In genomic region chr10:71234970-71235681, GRCh38 we compare ENCODE assay signal across 10 cellular contexts. TPM values are rescaled to one million over a fixed set of nuclear protein-coding genes. Genes with fewer than 3 reads are reported as not detected.
DNase-seq lines count a peak whose midpoint lies in the region; ATAC-seq and TF ChIP-seq lines count a peak whose summit lies in the region.
"Had no signal": no experiment of that assay in that cellular context is flagged by ENCODE, and none has a peak within 500 bp of the region (broad histone marks: within the 10 kb centered on the region; RNA-seq: fewer than 3 reads in every experiment).

No MANE protein-coding gene starts in this region.

- H3K9me3 Mint-ChIP-seq in activated CD8-positive, alpha-beta T cell treated with anti-CD3 and anti-CD28 coated beads for 36 hours, result no peaks in the 10 kb centered on the region
- H3K9me3 Mint-ChIP-seq: activated naive CD4-positive, alpha-beta T cell treated with anti-CD3 and anti-CD28 coated beads, Interleukin-2, amount 50 U/mL, for 24 hours had no signal

- no peak for TF ChIP-seq POLR2A in right lobe of liver (IDR thresholded peaks at IDR 0.05)

- H3K9me3 ChIP-seq in right lobe of liver (no peaks in the 10 kb centered on the region), thoracic aorta (no peaks in the 10 kb centered on the region)

- H3K27ac ChIP-seq in right lobe of liver, result no peak overlapping the region
- peak overlapping the region; percentile 45 to 70 for H3K27ac ChIP-seq in thoracic aorta

- peak; percentile 56 to 66 (median 66) for ATAC-seq in right lobe of liver
- no peak for ATAC-seq in thoracic aorta (ENCODE audit: insufficient number of reproducible peaks, low FRiP score, low read depth)
- ATAC-seq in activated CD8-positive, alpha-beta T cell treated with anti-CD3 and anti-CD28 coated beads for 36 hours, result no peak

- peaks cover 0 to 6% (median 0%) of the 10 kb centered on the region in 4 donors for H3K4me1 ChIP-seq in right lobe of liver
- H3K4me1 ChIP-seq in thoracic aorta (ENCODE audit: control insufficient read depth in 1 of 2, low read depth in 2 of 2), result peaks cover 23 to 50% of the 10 kb centered on the region in 2 donors

- WGBS in right lobe of liver (ENCODE audit: insufficient coverage, low coverage, low lambda C conversion rate, missing lambda C conversion rate), result 58% methylated on average over 10 of the region's 16 CpGs

- TF ChIP-seq CTCF in choroid plexus epithelial cell (conservative IDR thresholded peaks at IDR 0.05; ENCODE audit: low read depth, low read length), result no peak
- TF ChIP-seq CTCF in right lobe of liver (IDR thresholded peaks at IDR 0.05), result no peak
- TF ChIP-seq CTCF in thoracic aorta (IDR thresholded peaks at IDR 0.05), result no peak
- no peak for TF ChIP-seq CTCF in activated CD8-positive, alpha-beta T cell treated with anti-CD3 and anti-CD28 coated beads for 36 hours (IDR thresholded peaks at IDR 0.05)

- H3K4me3 ChIP-seq in choroid plexus epithelial cell (ENCODE audit: low read depth, low read length), result no peak overlapping the region
- no peak overlapping the region for H3K4me3 ChIP-seq in right lobe of liver
- H3K4me3 ChIP-seq in thoracic aorta, result peak overlapping the region; percentile 37

- CTCF ChIA-PET in HEK293T (lab: Yijun Ruan, JAX), result interaction anchor here (1.1 to 1.3 kb wide), 2 partner anchors 20 to 332 kb away, joined by 4 read pairs; no protein-coding TSS in a partner anchor
- CTCF ChIA-PET in activated CD8-positive, alpha-beta T cell treated with anti-CD3 and anti-CD28 coated beads for 36 hours (lab: Charles Lee), result interaction anchor here (1.6 kb wide), 1 partner anchor 35 kb away, joined by 4 read pairs; no protein-coding TSS in a partner anchor

- H3K4me3 Mint-ChIP-seq in activated CD8-positive, alpha-beta T cell treated with anti-CD3 and anti-CD28 coated beads for 36 hours, result no peak overlapping the region
- H3K4me3 Mint-ChIP-seq: activated naive CD4-positive, alpha-beta T cell treated with anti-CD3 and anti-CD28 coated beads, Interleukin-2, amount 50 U/mL, for 24 hours had no signal

- no peaks in the 10 kb centered on the region for H3K4me1 Mint-ChIP-seq in activated CD8-positive, alpha-beta T cell treated with anti-CD3 and anti-CD28 coated beads for 36 hours (ENCODE audit: low read depth)
- H3K4me1 Mint-ChIP-seq: activated naive CD4-positive, alpha-beta T cell treated with anti-CD3 and anti-CD28 coated beads, Interleukin-2, amount 50 U/mL, for 24 hours had no signal

- POLR2A ChIA-PET in HEK293T (lab: Yijun Ruan, JAX), result interaction anchor here (0.9 to 2.1 kb wide), 6 partner anchors 19 to 33 kb away, joined by 4 to 11 read pairs (median 4); partner anchors contain the start of gene UNC5B
- POLR2A ChIA-PET in activated CD8-positive, alpha-beta T cell treated with anti-CD3 and anti-CD28 coated beads for 36 hours (lab: Charles Lee), result interaction anchor here (1.1 kb wide), 1 partner anchor 10 kb away, joined by 3 read pairs; no protein-coding TSS in a partner anchor

- H3K36me3 ChIP-seq in right lobe of liver (no peaks in the 10 kb centered on the region), thoracic aorta (no peaks in the 10 kb centered on the region)

- H3K27me3 ChIP-seq in right lobe of liver, result no peaks in the 10 kb centered on the region
- no peaks in the 10 kb centered on the region for H3K27me3 ChIP-seq in thoracic aorta (replicated peaks; ENCODE audit: insufficient read depth)

- peak; percentile 59 for DNase-seq in HEK293T (ENCODE audit: extremely low spot score)
- peak; percentile 61 for DNase-seq in choroid plexus epithelial cell (ENCODE audit: low read depth)
- DNase-seq in right lobe of liver, result no peak
- DNase-seq in thoracic aorta (ENCODE audit: low spot score), result no peak
- no peak for DNase-seq in NCI-H2107 treated with DMSO at 0.1 percent for 48 hours (lab: John Stamatoyannopoulos, UW; ENCODE audit: unreplicated experiment)
- DNase-seq in D341Med (ENCODE audit: low spot score), result no peak
- no peak for DNase-seq in activated CD8-positive, alpha-beta T cell treated with anti-CD3 and anti-CD28 coated beads for 36 hours
- no peak for DNase-seq in SKM-1 treated with dmso at 0.1 percent for 144 hours (lab: John Stamatoyannopoulos, UW; ENCODE audit: unreplicated experiment)
- DNase-seq: NCI-H510A had no signal

- H3K27me3 Mint-ChIP-seq in activated CD8-positive, alpha-beta T cell treated with anti-CD3 and anti-CD28 coated beads for 36 hours, result no peaks in the 10 kb centered on the region
- H3K27me3 Mint-ChIP-seq: activated naive CD4-positive, alpha-beta T cell treated with anti-CD3 and anti-CD28 coated beads, Interleukin-2, amount 50 U/mL, for 24 hours had no signal

- no peak overlapping the region for H3K27ac Mint-ChIP-seq in activated CD8-positive, alpha-beta T cell treated with anti-CD3 and anti-CD28 coated beads for 36 hours
- H3K27ac Mint-ChIP-seq: activated naive CD4-positive, alpha-beta T cell treated with anti-CD3 and anti-CD28 coated beads, Interleukin-2, amount 50 U/mL, for 24 hours had no signal

- intact Hi-C loops in right lobe of liver (cut with DNase I), result no loop called here
- intact Hi-C loops in activated CD8-positive, alpha-beta T cell treated with anti-CD3 and anti-CD28 coated beads for 36 hours (cut with micrococcal nuclease), result no loop called here

- H3K36me3 Mint-ChIP-seq in activated CD8-positive, alpha-beta T cell treated with anti-CD3 and anti-CD28 coated beads for 36 hours (ENCODE audit: low read depth), result no peaks in the 10 kb centered on the region
- H3K36me3 Mint-ChIP-seq: activated naive CD4-positive, alpha-beta T cell treated with anti-CD3 and anti-CD28 coated beads, Interleukin-2, amount 50 U/mL, for 24 hours had no signal

TF ChIP-seq in HEK293T, 16 proteins besides CTCF, POLR2A, EP300 and RAD21:
- TF ChIP-seq ZNF384 (IDR thresholded peaks at IDR 0.05) (no peak), CTBP1 (IDR thresholded peaks at IDR 0.05; ENCODE audit: borderline replicate concordance) (no peak), HDGF (IDR thresholded peaks at IDR 0.05; ENCODE audit: borderline replicate concordance) (no peak), PKNOX1 (IDR thresholded peaks at IDR 0.05) (peak; percentile 6; the same call in 1 of the 2 replicates), NFRKB (IDR thresholded peaks at IDR 0.05) (no peak)

RNA-seq across cellular contexts. Expression of gene UNC5B, which starts 22.8 kb away (rescaled TPM):
- total RNA-seq in right lobe of liver (1 to 10 TPM; 1.0 to 6.2 (median 2.1) TPM), thoracic aorta (10 to 100 TPM; 18.3 to 24.2 TPM)
- total RNA-seq in activated CD8-positive, alpha-beta T cell treated with anti-CD3 and anti-CD28 coated beads for 36 hours, result under 1 TPM; 0.07 TPM

Comparison
In these comparisons a context has a peak if more than half of its experiments do, and no peak if none do; other contexts are left out.
1. DNase-seq: peak in HEK293T (single experiment) and choroid plexus epithelial cell (single experiment); none in right lobe of liver (0 of 3), thoracic aorta (single experiment), NCI-H2107 treated with DMSO at 0.1 percent for 48 hours (single experiment), D341Med (single experiment), activated CD8-positive, alpha-beta T cell treated with anti-CD3 and anti-CD28 coated beads for 36 hours (single experiment) and SKM-1 treated with dmso at 0.1 percent for 144 hours (single experiment).
2. ATAC-seq: peak in right lobe of liver (4 of 4); none in thoracic aorta (single experiment) and activated CD8-positive, alpha-beta T cell treated with anti-CD3 and anti-CD28 coated beads for 36 hours (single experiment).
3. H3K27ac ChIP-seq: peak in thoracic aorta (2 of 2); none in right lobe of liver (0 of 3).